20 cellular contexts compared by ENCODE assay signal in the genomic region with DNA sequence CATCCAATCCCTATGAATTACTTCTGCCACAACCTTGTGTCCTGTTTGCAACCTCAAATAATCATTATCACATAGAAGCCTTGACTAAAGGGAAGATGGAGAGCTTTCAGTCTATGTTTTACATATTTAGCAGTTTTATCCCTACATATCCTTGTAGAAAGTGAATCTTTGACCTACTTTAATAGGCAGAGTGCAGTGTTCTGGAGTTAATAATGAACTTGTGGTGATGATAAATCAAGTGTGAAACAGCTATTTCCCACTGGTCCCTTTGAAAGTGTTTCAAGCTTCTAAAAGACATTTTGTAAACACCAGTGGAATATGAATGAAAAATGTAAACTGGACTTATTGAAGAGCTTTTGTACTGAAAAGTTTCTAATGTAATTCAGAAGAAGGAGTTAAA.
"Had no signal": no experiment of that assay in that cellular context is flagged by ENCODE, and none has a peak within 500 bp of the region (broad histone marks: within the 10 kb centered on the region; RNA-seq: fewer than 3 reads in every experiment).

No MANE protein-coding gene starts in this region.

- FAIRE-seq: colon, frontal cortex, keratinocyte, pancreas, small intestine, urothelium cell line had no signal

- DNase-seq: dorsolateral prefrontal cortex; effector CD4-positive, alpha-beta T cell; head of caudate nucleus; natural killer cell; pancreas; right lobe of liver; small intestine; stimulated activated CD4-positive, alpha-beta T cell treated with anti-CD3 and anti-CD28 coated beads, Interleukin-15, amount 100 ng/mL, for 24 hours; stimulated activated CD4-positive, alpha-beta T cell treated with anti-CD3 and anti-CD28 coated beads, Interleukin-2, amount 100 ng/mL, for 48 hours; stimulated activated naive B cell treated with anti-CD40 and anti-IgM and Interleukin-4, amounts not matched to agents 10 μg/mL and 1 μg/mL and 100 μg/mL, for 72 hours; upper lobe of left lung had no signal

- ATAC-seq: left lobe of liver; natural killer cell; pancreas; right lobe of liver; stimulated activated naive B cell treated with anti-CD40 and anti-IgM and Interleukin-4, amounts not matched to agents 10 μg/mL and 1 μg/mL and 100 μg/mL, for 72 hours had no signal

- H3K27me3 ChIP-seq: dorsolateral prefrontal cortex, neutrophil, pancreas, right lobe of liver, tibial nerve, upper lobe of left lung had no signal

- H3K9me3 ChIP-seq: neutrophil, pancreas, right lobe of liver, thoracic aorta, tibial nerve, upper lobe of left lung had no signal

- H3K27ac ChIP-seq: neutrophil, pancreas, right lobe of liver, tibial nerve, upper lobe of left lung had no signal

- H3K4me1 ChIP-seq: pancreas, right lobe of liver, tibial nerve, upper lobe of left lung had no signal

- H3K4me3 ChIP-seq: dorsolateral prefrontal cortex, lung, pancreas, right lobe of liver, thoracic aorta, tibial nerve, upper lobe of left lung had no signal

- H3K36me3 ChIP-seq: neutrophil, pancreas, right lobe of liver, thoracic aorta, tibial nerve, upper lobe of left lung had no signal
